Comparison of ENCODE assay signal across 19 cellular contexts in the genomic region with DNA sequence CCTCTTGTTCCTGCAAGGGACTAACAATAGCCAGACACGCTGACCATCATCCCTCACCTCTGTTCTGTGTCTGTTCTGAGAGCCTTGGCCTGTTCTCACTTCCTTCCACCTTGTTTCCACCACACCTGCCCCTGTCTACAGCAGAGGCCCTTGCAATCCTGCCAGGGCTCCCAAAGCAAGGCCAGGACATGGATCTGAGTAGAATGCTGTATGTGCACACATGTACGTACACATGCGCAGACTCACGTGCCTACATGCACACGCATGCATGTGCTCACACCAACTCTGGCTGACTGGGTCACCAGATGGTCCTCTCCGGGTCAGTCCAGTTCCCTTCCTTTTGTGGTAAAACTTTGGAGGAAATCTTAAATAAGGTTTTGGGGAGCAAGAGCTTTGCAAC.
DNase-seq lines count a peak whose midpoint lies in the region; ATAC-seq, FAIRE-seq and TF ChIP-seq lines count a peak whose summit lies in the region.
"Had no signal": no experiment of that assay in that cellular context is flagged by ENCODE, and none has a peak within 500 bp of the region (broad histone marks: within the 10 kb centered on the region; RNA-seq: fewer than 3 reads in every experiment).

No MANE protein-coding gene starts in this region.

- H3K27ac Mint-ChIP-seq in stimulated activated effector memory CD8-positive, alpha-beta T cell treated with anti-CD3 and anti-CD28 coated beads, Interleukin-12 subunit alpha, Interleukin-12 subunit beta, amount 100 ng/mL, for 72 hours, result no peak overlapping the region

- H4K20me1 ChIP-seq in HepG2 (ENCODE audit: insufficient read depth, low read length), result no peaks in the 10 kb centered on the region

- no peak for ATAC-seq in HepG2
- ATAC-seq in stimulated activated effector memory CD8-positive, alpha-beta T cell treated with anti-CD3 and anti-CD28 coated beads, Interleukin-12 subunit alpha, Interleukin-12 subunit beta, amount 100 ng/mL, for 72 hours, result no peak
- no peak for ATAC-seq in GM19397 (IDR thresholded peaks at IDR 0.05; ENCODE audit: unreplicated experiment)

- H3K36me3 ChIP-seq in colonic mucosa, result no peaks in the 10 kb centered on the region
- no peaks in the 10 kb centered on the region for H3K36me3 ChIP-seq in HepG2 (replicated peaks in 1 of 2; ENCODE audit: control insufficient read depth in 1 of 2, insufficient read depth in 2 of 2, low read length in 2 of 2)

- no peak for FAIRE-seq in HepG2 (lab: Jason Lieb, UNC)

- DNase-seq in activated naive CD4-positive, alpha-beta T cell treated with anti-CD3 and anti-CD28 coated beads, Interleukin-2, amount 50 U/mL, for 16 hours, result peak; percentile 4
- no peak for DNase-seq in activated naive CD4-positive, alpha-beta T cell (lab: John Stamatoyannopoulos, UW)
- DNase-seq in colonic mucosa, result peak; percentile 3
- DNase-seq in HepG2 (ENCODE audit: low spot score), result no peak
- DNase-seq in stimulated activated effector memory CD8-positive, alpha-beta T cell treated with anti-CD3 and anti-CD28 coated beads, Interleukin-12 subunit alpha, Interleukin-12 subunit beta, amount 100 ng/mL, for 72 hours (ENCODE audit: low spot score in 2 of 2), result peak; percentile 0 to 26
- no peak for DNase-seq in anterior cingulate cortex (lab: John Stamatoyannopoulos, UW)
- no peak for DNase-seq in OCI-M2 (lab: John Stamatoyannopoulos, UW; ENCODE audit: unreplicated experiment)
- DNase-seq: ACHN, C1 segment of cervical spinal cord, DMS79 treated with DMSO at 0.1 percent for 48 hours, H7, MV-4-11, NCI-H1694 treated with DMSO at 0.1 percent for 48 hours, NCI-H2107, NCI-H510A treated with DMSO at 0.1 percent for 48 hours, NCI-H774, SHP77 treated with DMSO at 0.1 percent for 48 hours had no signal

- H3K9ac ChIP-seq in colonic mucosa (ENCODE audit: low read depth in 2 of 2, low read length in 2 of 2), result no peak overlapping the region
- H3K9ac ChIP-seq in HepG2 (ENCODE audit: insufficient read depth, low read depth, low read length), result no peak overlapping the region
- H3K9ac ChIP-seq: KMS-11 had no signal

- no peak overlapping the region for H2AFZ ChIP-seq in HepG2 (ENCODE audit: low read length)

- H3K4me3 Mint-ChIP-seq in stimulated activated effector memory CD8-positive, alpha-beta T cell treated with anti-CD3 and anti-CD28 coated beads, Interleukin-12 subunit alpha, Interleukin-12 subunit beta, amount 100 ng/mL, for 72 hours, result no peak overlapping the region

- TF ChIP-seq EP300 in HepG2 (IDR thresholded peaks at IDR 0.05; ENCODE audit: low read depth in 2 of 2, low read length in 2 of 2), result no peak
- TF ChIP-seq EP300 in HepG2 (CRISPR knock-in tag; IDR thresholded peaks at IDR 0.05; ENCODE audit: borderline replicate concordance), result no peak

- intact Hi-C loops in colonic mucosa (cut with DNase I) (no loop called here), HepG2 (cut with micrococcal nuclease; ENCODE audit: unreplicated experiment) (no loop called here)

- CTCF ChIA-PET in HepG2 (lab: Yijun Ruan, JAX; ENCODE audit: low intra/inter-chr PET ratio, low total read pairs), result no interaction called here

- TF ChIP-seq RAD21 in HepG2 (CRISPR knock-in tag; IDR thresholded peaks at IDR 0.05), result no peak

- 55% methylated on average over 5 of the region's 6 CpGs for WGBS in HepG2 (ENCODE audit: low lambda C conversion rate)

- in situ Hi-C loops in HepG2 (cut with HindIII; ENCODE audit: extremely low pct_ligation_motif_present, low pct_unique_long_range_greater_than_20kb), result no loop called here

- H3K36me3 Mint-ChIP-seq in stimulated activated effector memory CD8-positive, alpha-beta T cell treated with anti-CD3 and anti-CD28 coated beads, Interleukin-12 subunit alpha, Interleukin-12 subunit beta, amount 100 ng/mL, for 72 hours, result peaks cover 12% of the 10 kb centered on the region

- H3K79me2 ChIP-seq in HepG2 (ENCODE audit: insufficient read depth, low read length), result no peaks in the 10 kb centered on the region

- peaks cover 10% of the 10 kb centered on the region for H3K9me3 Mint-ChIP-seq in stimulated activated effector memory CD8-positive, alpha-beta T cell treated with anti-CD3 and anti-CD28 coated beads, Interleukin-12 subunit alpha, Interleukin-12 subunit beta, amount 100 ng/mL, for 72 hours

- peaks cover 4% of the 10 kb centered on the region for H3K27me3 ChIP-seq in colonic mucosa
- H3K27me3 ChIP-seq in HepG2 (ENCODE audit: control insufficient read depth in 1 of 2, insufficient read depth in 2 of 2, low read length in 2 of 2), result peaks cover 3 to 11% of the 10 kb centered on the region in 2 experiments

- POLR2A ChIA-PET in HepG2 (lab: Yijun Ruan, JAX), result no interaction called here

- H3K4me1 Mint-ChIP-seq in stimulated activated effector memory CD8-positive, alpha-beta T cell treated with anti-CD3 and anti-CD28 coated beads, Interleukin-12 subunit alpha, Interleukin-12 subunit beta, amount 100 ng/mL, for 72 hours, result peaks cover 4% of the 10 kb centered on the region

- TF ChIP-seq POLR2A in HepG2 (IDR thresholded peaks at IDR 0.05; ENCODE audit: insufficient read depth in 1 of 2, low read depth in 2 of 2, low read length in 2 of 2), result no peak

- TF ChIP-seq CTCF in colonic mucosa (IDR thresholded peaks at IDR 0.05) (no peak), HepG2 (CRISPR knock-in tag; IDR thresholded peaks at IDR 0.05) (no peak)

- H3K4me1 ChIP-seq in colonic mucosa, result no peaks in the 10 kb centered on the region
- no peaks in the 10 kb centered on the region for H3K4me1 ChIP-seq in HepG2 (ENCODE audit: insufficient read depth, low read length)

- no peak overlapping the region for H3K4me2 ChIP-seq in HepG2 (ENCODE audit: low read depth, low read length)
- H3K4me2 ChIP-seq: KMS-11 had no signal

- no TSS peak for BruUV-seq in HepG2 (replicated peaks; lab: Mats Ljungman, UMichigan)

- H3K27ac ChIP-seq in colonic mucosa (no peak overlapping the region), HepG2 (ENCODE audit: extremely low read length, insufficient read depth, low read length) (no peak overlapping the region)
- H3K27ac ChIP-seq: KMS-11 had no signal

- H3K9me3 ChIP-seq in colonic mucosa (no peaks in the 10 kb centered on the region), HepG2 (ENCODE audit: low read length) (peaks cover 14% of the 10 kb centered on the region)

- no peak overlapping the region for H3K4me3 ChIP-seq in colonic mucosa
- no peak overlapping the region for H3K4me3 ChIP-seq in HepG2 (replicated peaks in 1 of 3; ENCODE audit: insufficient read depth in 1 of 3, low read depth in 2 of 3, low read length in 3 of 3)

TF ChIP-seq in HepG2, 621 proteins besides CTCF, POLR2A, EP300 and RAD21:
- TF ChIP-seq GABPB1 (CRISPR knock-in tag; IDR thresholded peaks at IDR 0.05) (no peak), MNT (IDR thresholded peaks at IDR 0.05) (peak; percentile 39; the same call in 1 of the 2 replicates)
TF ChIP-seq in HepG2: peak in this region for 1.

Comparison
In these comparisons a context has a peak if more than half of its experiments do, and no peak if none do; other contexts are left out.
1. DNase-seq: peak in activated naive CD4-positive, alpha-beta T cell treated with anti-CD3 and anti-CD28 coated beads, Interleukin-2, amount 50 U/mL, for 16 hours (single experiment), colonic mucosa (single experiment) and stimulated activated effector memory CD8-positive, alpha-beta T cell treated with anti-CD3 and anti-CD28 coated beads, Interleukin-12 subunit alpha, Interleukin-12 subunit beta, amount 100 ng/mL, for 72 hours (2 of 2); none in activated naive CD4-positive, alpha-beta T cell (0 of 4), HepG2 (single experiment), anterior cingulate cortex (0 of 58) and OCI-M2 (single experiment).